10 cellular contexts compared by ENCODE assay signal in the genomic region with DNA sequence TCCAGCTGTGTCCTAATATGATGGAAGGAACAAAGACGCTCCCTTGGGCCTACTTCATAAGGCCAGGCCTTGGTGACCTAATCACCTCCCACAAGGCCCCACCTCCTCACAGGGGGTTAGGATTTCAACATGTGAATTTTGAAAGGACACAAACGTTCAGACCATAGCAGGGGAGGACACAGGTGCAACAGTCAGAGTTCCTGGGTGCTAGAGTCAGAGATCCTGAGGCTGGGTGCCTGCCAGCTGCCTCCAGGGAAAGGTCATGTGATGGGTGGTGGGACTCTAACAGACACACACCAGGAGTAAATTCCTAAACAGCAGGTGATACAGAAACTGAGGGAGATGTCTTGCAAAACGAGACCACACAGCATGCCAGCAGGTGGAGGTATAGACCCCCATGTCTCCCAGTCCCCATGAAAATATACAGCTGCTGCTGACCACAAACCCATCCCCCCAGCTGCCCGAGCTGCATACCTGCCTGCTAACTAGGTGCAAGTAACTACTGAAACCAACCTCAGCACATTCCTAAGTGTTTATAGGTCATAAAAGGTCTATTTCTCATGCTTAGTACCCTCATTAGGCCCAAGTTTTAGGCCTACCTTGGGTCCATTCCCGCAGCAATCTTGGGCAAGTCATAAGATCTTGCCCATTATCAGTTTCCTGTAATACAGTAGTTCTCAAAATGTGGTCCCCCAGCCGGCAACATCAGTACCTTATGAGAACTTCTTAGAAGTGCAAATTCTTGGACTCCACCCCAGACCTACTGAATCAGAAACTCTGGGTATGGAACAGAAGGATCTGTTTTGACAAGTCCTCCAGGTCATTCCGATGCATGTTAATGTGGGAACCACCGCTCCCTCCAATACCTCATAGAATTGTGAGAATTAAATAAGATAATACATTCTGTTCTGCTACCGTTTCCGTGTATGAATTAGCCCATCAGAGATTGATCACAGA.
A peak's percentile ranks its signal among the peaks of the same experiment; 100 is the strongest.
DNase-seq lines count a peak whose midpoint lies in the region; TF ChIP-seq lines count a peak whose summit lies in the region.
"Had no signal": no experiment of that assay in that cellular context is flagged by ENCODE, and none has a peak within 500 bp of the region (broad histone marks: within the 10 kb centered on the region; RNA-seq: fewer than 3 reads in every experiment).

No MANE protein-coding gene starts in this region.

- peaks cover 24% of the 10 kb centered on the region for H3K4me1 Mint-ChIP-seq in neural crest cell

- H3K36me3 Mint-ChIP-seq in neural crest cell (ENCODE audit: low read depth): no peaks in the 10 kb centered on the region
- H3K36me3 Mint-ChIP-seq: activated naive CD4-positive, alpha-beta T cell treated with anti-CD3 and anti-CD28 coated beads, Interleukin-2, amount 50 U/mL, for 72 hours had no signal

- TF ChIP-seq CTCF in GM12872 (IDR thresholded peaks at IDR 0.05; ENCODE audit: insufficient read depth, low read depth, low read length): peak; percentile 45
- no peak for TF ChIP-seq CTCF in NB4 (IDR thresholded peaks at IDR 0.05; ENCODE audit: low read depth, low read length)
- TF ChIP-seq CTCF in epithelial cell of proximal tubule (conservative IDR thresholded peaks at IDR 0.05; ENCODE audit: low read depth, low read length): peak; percentile 46
- no peak for TF ChIP-seq CTCF in neural crest cell (conservative IDR thresholded peaks at IDR 0.05)

- H3K4me3 ChIP-seq in NB4 (ENCODE audit: low read depth, low read length): no peak overlapping the region
- H3K4me3 ChIP-seq in epithelial cell of proximal tubule (ENCODE audit: low read depth, low read length): no peak overlapping the region

- peaks cover 3% of the 10 kb centered on the region for H3K9me3 Mint-ChIP-seq in neural crest cell
- H3K9me3 Mint-ChIP-seq: activated naive CD4-positive, alpha-beta T cell treated with anti-CD3 and anti-CD28 coated beads, Interleukin-2, amount 50 U/mL, for 72 hours had no signal

- no peak overlapping the region for H3K4me3 Mint-ChIP-seq in neural crest cell

- peak overlapping the region; percentile 30 for H3K27ac Mint-ChIP-seq in neural crest cell (ENCODE audit: unreplicated experiment)
- H3K27ac Mint-ChIP-seq: activated naive CD4-positive, alpha-beta T cell treated with anti-CD3 and anti-CD28 coated beads, Interleukin-2, amount 50 U/mL, for 72 hours had no signal

- peak; percentile 16 for DNase-seq in NB4 (ENCODE audit: low read depth)
- DNase-seq in epithelial cell of proximal tubule (ENCODE audit: low read depth): peak; percentile 63
- DNase-seq in neural crest cell (ENCODE audit: low read depth, low spot score): no peak
- DNase-seq in activated T-cell treated with anti-CD3 and anti-CD28 coated beads, Interleukin-2, amount 50 U/mL, for 1 hour: no peak
- no peak for DNase-seq in NCI-H1694 treated with DMSO at 0.1 percent for 48 hours (lab: John Stamatoyannopoulos, UW)
- DNase-seq in NOMO-1 (lab: John Stamatoyannopoulos, UW; ENCODE audit: unreplicated experiment in 2 of 2): no peak
- DNase-seq: midbrain, NCI-H345 had no signal

- no peaks in the 10 kb centered on the region for H3K27me3 Mint-ChIP-seq in neural crest cell (ENCODE audit: low read depth)

- no peak for TF ChIP-seq POLR2A in NB4 (IDR thresholded peaks at IDR 0.05; ENCODE audit: extremely low read depth, insufficient read length)

Comparison
In these comparisons a context has a peak if more than half of its experiments do, and no peak if none do; other contexts are left out.
1. CTCF ChIP-seq: peak in GM12872 (single experiment) and epithelial cell of proximal tubule (single experiment); none in NB4 (single experiment) and neural crest cell (single experiment).
2. DNase-seq: peak in NB4 (single experiment) and epithelial cell of proximal tubule (single experiment); none in neural crest cell (single experiment), activated T-cell treated with anti-CD3 and anti-CD28 coated beads, Interleukin-2, amount 50 U/mL, for 1 hour (single experiment), NCI-H1694 treated with DMSO at 0.1 percent for 48 hours (single experiment) and NOMO-1 (0 of 2).